10 cellular contexts compared by ENCODE assay signal in genomic region chr12:123242083-123242904, GRCh38. TPM values are rescaled to one million over a fixed set of nuclear protein-coding genes. Genes with fewer than 3 reads are reported as not detected.
DNase-seq lines count a peak whose midpoint lies in the region; ATAC-seq and TF ChIP-seq lines count a peak whose summit lies in the region.
"Had no signal": no experiment of that assay in that cellular context is flagged by ENCODE, and none has a peak within 500 bp of the region (broad histone marks: within the 10 kb centered on the region; RNA-seq: fewer than 3 reads in every experiment).

No MANE protein-coding gene starts in this region.

- peak overlapping the region; percentile 21 to 70 (median 54) for H3K27ac ChIP-seq in gastrocnemius medialis
- H3K27ac ChIP-seq: neutrophil had no signal

- no peaks in the 10 kb centered on the region for H3K9me3 Mint-ChIP-seq in glutamatergic neuron (ENCODE audit: unreplicated experiment)

- no peak overlapping the region for H3K4me3 ChIP-seq in gastrocnemius medialis

- peaks cover 3% of the 10 kb centered on the region for H3K4me1 Mint-ChIP-seq in glutamatergic neuron (ENCODE audit: low read depth, unreplicated experiment)

- peaks cover 24% of the 10 kb centered on the region in 2 donors for H3K4me1 ChIP-seq in gastrocnemius medialis

- no peak for TF ChIP-seq POLR2A in gastrocnemius medialis (IDR thresholded peaks at IDR 0.05)

- DNase-seq in SIG-M5 treated with dmso at 0.1 percent for 504 hours (lab: John Stamatoyannopoulos, UW; ENCODE audit: unreplicated experiment) (peak; percentile 47), SIG-M5 (lab: John Stamatoyannopoulos, UW) (no peak), NOMO-1 (lab: John Stamatoyannopoulos, UW; ENCODE audit: unreplicated experiment in 2 of 2) (peak; percentile 27 to 50), glutamatergic neuron (no peak), gastrocnemius medialis (no peak), NCI-H526 treated with DMSO at 0.1 percent for 48 hours (lab: John Stamatoyannopoulos, UW) (no peak)
- DNase-seq: activated CD4-positive, alpha-beta T cell treated with anti-CD3 and anti-CD28 coated beads, Interleukin-2, amount 50 U/mL, for 4 hours had no signal

- peaks cover 9% of the 10 kb centered on the region for H3K36me3 Mint-ChIP-seq in glutamatergic neuron (ENCODE audit: unreplicated experiment)

- no peaks in the 10 kb centered on the region for H3K27me3 ChIP-seq in gastrocnemius medialis
- H3K27me3 ChIP-seq: neutrophil had no signal

- no peaks in the 10 kb centered on the region for H3K27me3 Mint-ChIP-seq in glutamatergic neuron (ENCODE audit: unreplicated experiment)

- intact Hi-C loops in gastrocnemius medialis (cut with DNase I; ENCODE audit: low total_unique reads), result no loop called here

- peak overlapping the region; percentile 72 for H3K27ac Mint-ChIP-seq in glutamatergic neuron (ENCODE audit: unreplicated experiment)

- no peak overlapping the region for H3K4me3 Mint-ChIP-seq in glutamatergic neuron (ENCODE audit: unreplicated experiment)

- H3K36me3 ChIP-seq in gastrocnemius medialis, result no peaks in the 10 kb centered on the region
- H3K36me3 ChIP-seq: neutrophil had no signal

- peak; percentile 37 to 71 for ATAC-seq in gastrocnemius medialis
- no peak for ATAC-seq in HG02981 (IDR thresholded peaks at IDR 0.05; ENCODE audit: unreplicated experiment)
- no peak for ATAC-seq in GM21737 (IDR thresholded peaks at IDR 0.05; ENCODE audit: unreplicated experiment)

- no peaks in the 10 kb centered on the region for H3K9me3 ChIP-seq in gastrocnemius medialis
- H3K9me3 ChIP-seq: neutrophil had no signal

- TF ChIP-seq CTCF in glutamatergic neuron (IDR thresholded peaks at IDR 0.05; ENCODE audit: partially characterized antibody, unreplicated experiment) (no peak), gastrocnemius medialis (IDR thresholded peaks at IDR 0.05 in 4 of 5, conservative IDR thresholded peaks at IDR 0.05 in 1 of 5) (no peak)

- in situ Hi-C loops in gastrocnemius medialis (cut with MboI; ENCODE audit: low sequenced_read_pairs in 4 of 4), result no loop called here

RNA-seq across cellular contexts. Expression of gene MTRFR, which starts 9.1 kb away (rescaled TPM):
- total RNA-seq in glutamatergic neuron (ENCODE audit: unreplicated experiment), result 11.1 TPM
- 10 to 100 TPM in 1 of 4 donors, 1 to 10 TPM in 3; 4.7 to 14.1 (median 5.6) TPM for total RNA-seq in gastrocnemius medialis

RNA-seq across cellular contexts. Expression of gene MPHOSPH9, which starts 9.4 kb away (rescaled TPM):
- total RNA-seq in glutamatergic neuron (ENCODE audit: unreplicated experiment) (38.4 TPM), gastrocnemius medialis (10 to 100 TPM in 3 of 4 donors, 1 to 10 TPM in 1; 8.5 to 35.4 (median 12.7) TPM)

RNA-seq across cellular contexts. Expression of gene CDK2AP1, which starts 29.4 kb away (rescaled TPM):
- total RNA-seq in glutamatergic neuron (ENCODE audit: unreplicated experiment) (135 TPM), gastrocnemius medialis (10 to 100 TPM; 34.2 to 65.7 (median 60.2) TPM)

Comparison
In these comparisons a context has a peak if more than half of its experiments do, and no peak if none do; other contexts are left out.
1. DNase-seq: peak in SIG-M5 treated with dmso at 0.1 percent for 504 hours (single experiment) and NOMO-1 (2 of 2); none in SIG-M5 (single experiment), glutamatergic neuron (single experiment), gastrocnemius medialis (0 of 2) and NCI-H526 treated with DMSO at 0.1 percent for 48 hours (single experiment).
2. ATAC-seq: peak in gastrocnemius medialis (2 of 2); none in HG02981 (single experiment) and GM21737 (single experiment).